Comparison of ENCODE assay signal across 21 cellular contexts in the genomic region with DNA sequence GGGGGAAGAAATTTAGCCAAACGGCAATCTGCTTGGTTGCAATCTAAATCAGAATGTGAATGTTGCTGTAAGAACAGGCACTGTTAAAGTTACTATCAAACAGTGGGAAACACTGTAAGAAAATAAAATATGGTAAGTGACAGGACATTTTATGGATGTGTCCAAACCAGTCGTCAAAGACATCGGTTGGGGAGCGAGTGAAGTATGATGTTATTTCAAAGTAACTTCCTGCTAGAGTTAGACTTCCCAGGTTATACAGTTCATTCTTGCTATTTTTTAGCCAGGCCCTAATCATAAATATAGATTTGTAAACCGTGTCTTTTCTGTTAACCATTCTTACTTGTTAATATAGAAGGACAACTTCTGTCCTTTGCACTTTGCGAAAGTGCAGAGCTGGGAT. TPM values are rescaled to one million over a fixed set of nuclear protein-coding genes. Genes with fewer than 3 reads are reported as not detected.
"Had no signal": no experiment of that assay in that cellular context is flagged by ENCODE, and none has a peak within 500 bp of the region (broad histone marks: within the 10 kb centered on the region; RNA-seq: fewer than 3 reads in every experiment).

No MANE protein-coding gene starts in this region.

- ATAC-seq: effector memory CD8-positive, alpha-beta T cell; gastrocnemius medialis; heart right ventricle; lower lobe of right lung; naive thymus-derived CD4-positive, alpha-beta T cell; sciatic nerve had no signal

- DNase-seq: cerebellar nuclear complex; effector memory CD8-positive, alpha-beta T cell; gastrocnemius medialis; heart right ventricle; left ventricle myocardium inferior; lower lobe of right lung; occipital lobe; stimulated activated CD4-positive, alpha-beta T cell treated with anti-CD3 and anti-CD28 coated beads, Interleukin-12 subunit alpha, Interleukin-12 subunit beta, amount 100 ng/mL, for 4 hours; stomach; substantia nigra; trophoblast cell had no signal

- H3K27me3 Mint-ChIP-seq: dendritic cell treated with granulocyte-macrophage colony-stimulating factor and Interleukin-4, amounts not matched to agents 40 ng/mL and 50 ng/mL, for 4 days had no signal

- H3K36me3 ChIP-seq: esophagus muscularis mucosa, gastrocnemius medialis, heart right ventricle, left ventricle myocardium inferior, lower lobe of right lung, prostate gland, stomach had no signal

- H3K4me3 Mint-ChIP-seq: dendritic cell treated with granulocyte-macrophage colony-stimulating factor and Interleukin-4, amounts not matched to agents 40 ng/mL and 50 ng/mL, for 4 days; effector memory CD8-positive, alpha-beta T cell; memory B cell had no signal

- H3K9me3 ChIP-seq: esophagus muscularis mucosa, gastrocnemius medialis, heart right ventricle, left ventricle myocardium inferior, lower lobe of right lung, prostate gland, stomach had no signal

- H3K27ac ChIP-seq: epithelial cell of prostate, esophagus muscularis mucosa, gastrocnemius medialis, heart right ventricle, left ventricle myocardium inferior, lower lobe of right lung, parathyroid adenoma, prostate gland, stomach had no signal

- H3K9me3 Mint-ChIP-seq: dendritic cell treated with granulocyte-macrophage colony-stimulating factor and Interleukin-4, amounts not matched to agents 40 ng/mL and 50 ng/mL, for 4 days; effector memory CD8-positive, alpha-beta T cell; memory B cell; naive thymus-derived CD4-positive, alpha-beta T cell had no signal

- H3K4me1 ChIP-seq: gastrocnemius medialis, lower lobe of right lung, parathyroid adenoma, prostate gland, stomach had no signal

- H3K4me3 ChIP-seq: esophagus muscularis mucosa, gastrocnemius medialis, heart right ventricle, left ventricle myocardium inferior, lower lobe of right lung, prostate gland, stomach had no signal

- H3K27ac Mint-ChIP-seq: dendritic cell treated with granulocyte-macrophage colony-stimulating factor and Interleukin-4, amounts not matched to agents 40 ng/mL and 50 ng/mL, for 4 days; effector memory CD8-positive, alpha-beta T cell; memory B cell had no signal

- H3K27me3 ChIP-seq: esophagus muscularis mucosa, gastrocnemius medialis, heart right ventricle, stomach had no signal

- H3K4me1 Mint-ChIP-seq: memory B cell had no signal

- FAIRE-seq: colon, urothelium cell line had no signal

RNA-seq across cellular contexts. Expression of a gene that starts 30.2 kb away (rescaled TPM):
- total RNA-seq: gastrocnemius medialis; heart right ventricle; left ventricle myocardium inferior; lower lobe of right lung; naive thymus-derived CD4-positive, alpha-beta T cell; sciatic nerve had no signal
- polyA plus RNA-seq: naive thymus-derived CD4-positive, alpha-beta T cell had no signal
